In genomic region chr7:66635322-66636252, GRCh38 we compare ENCODE assay signal across 8 cellular contexts. TPM values are rescaled to one million over a fixed set of nuclear protein-coding genes. Genes with fewer than 3 reads are reported as not detected.
DNase-seq lines count a peak whose midpoint lies in the region; ATAC-seq, FAIRE-seq and TF ChIP-seq lines count a peak whose summit lies in the region.
"Not testable (repeated sequence)": the region's sequence is repeated elsewhere in the genome, so short reads cannot be mapped to it uniquely, and the experiment has no call there.

No MANE protein-coding gene starts in this region.

- H3K9ac ChIP-seq in skeletal muscle satellite cell (ENCODE audit: low read depth, low read length), result not testable (repeated sequence)

- H3K4me3 Mint-ChIP-seq in activated T-helper 1 cell treated with anti-CD3 and anti-CD28 coated beads, Interleukin-12 subunit alpha, Interleukin-12 subunit beta, Interleukin-2, Interleukin-4 antibody, amounts not matched to agents 30 ng/mL and 10 ng/mL and 1 ng/mL, durations not matched to agents 14 hours and 24 hours and 36 hours, result not testable (repeated sequence)

- peak overlapping the region; percentile 48 for H3K4me2 ChIP-seq in skeletal muscle satellite cell (ENCODE audit: low read length)

- not testable (repeated sequence) for H3K4me3 ChIP-seq in AG09309 (ENCODE audit: control insufficient read depth, low read depth, low read length); RWPE2 (ENCODE audit: severe bottlenecking); dorsolateral prefrontal cortex; skeletal muscle satellite cell (ENCODE audit: low read length)

- H3K27me3 Mint-ChIP-seq in activated T-helper 1 cell treated with anti-CD3 and anti-CD28 coated beads, Interleukin-12 subunit alpha, Interleukin-12 subunit beta, Interleukin-2, Interleukin-4 antibody, amounts not matched to agents 30 ng/mL and 10 ng/mL and 1 ng/mL, durations not matched to agents 14 hours and 24 hours and 36 hours (ENCODE audit: insufficient read depth), result not testable (repeated sequence)

- H3K27ac ChIP-seq in RWPE2 (ENCODE audit: poor library complexity, severe bottlenecking), result not testable (repeated sequence)
- peak overlapping the region in 54 of 59 donors; percentile 4 to 86 (median 74) for H3K27ac ChIP-seq in dorsolateral prefrontal cortex

- DNase-seq in AG09309 (ENCODE audit: low read depth) (peak; percentile 23), hepatic stellate cell (ENCODE audit: low spot score) (peak; percentile 46)
- DNase-seq in HTR-8/SVneo (ENCODE audit: insufficient read length, low spot score); RWPE2 (ENCODE audit: low spot score); activated T-helper 1 cell treated with anti-CD3 and anti-CD28 coated beads, Interleukin-12 subunit alpha, Interleukin-12 subunit beta, Interleukin-2, Interleukin-4 antibody, amounts not matched to agents 30 ng/mL and 10 ng/mL and 1 ng/mL, durations not matched to agents 14 hours and 24 hours and 36 hours (ENCODE audit: low spot score); dorsolateral prefrontal cortex: not testable (repeated sequence)

- H3K9me3 Mint-ChIP-seq in activated T-helper 1 cell treated with anti-CD3 and anti-CD28 coated beads, Interleukin-12 subunit alpha, Interleukin-12 subunit beta, Interleukin-2, Interleukin-4 antibody, amounts not matched to agents 30 ng/mL and 10 ng/mL and 1 ng/mL, durations not matched to agents 14 hours and 24 hours and 36 hours, result not testable (repeated sequence)

- ATAC-seq in GM19035 (IDR thresholded peaks at IDR 0.05; ENCODE audit: unreplicated experiment), result peak; percentile 51
- ATAC-seq in RWPE2 (ENCODE audit: low read depth), result peak; percentile 98

- not testable (repeated sequence) for H3K4me1 ChIP-seq in RWPE2 (ENCODE audit: insufficient read depth, poor library complexity, severe bottlenecking); skeletal muscle satellite cell (ENCODE audit: control insufficient read depth, insufficient read depth, low read length)

- peak; percentile 66 for FAIRE-seq in HTR-8/SVneo (lab: Jason Lieb, UNC)

- peaks cover 48% of the 10 kb centered on the region for H3K36me3 Mint-ChIP-seq in activated T-helper 1 cell treated with anti-CD3 and anti-CD28 coated beads, Interleukin-12 subunit alpha, Interleukin-12 subunit beta, Interleukin-2, Interleukin-4 antibody, amounts not matched to agents 30 ng/mL and 10 ng/mL and 1 ng/mL, durations not matched to agents 14 hours and 24 hours and 36 hours (ENCODE audit: low read depth)

- peaks cover 18% of the 10 kb centered on the region for H3K36me3 ChIP-seq in RWPE2 (ENCODE audit: low read depth)
- H3K36me3 ChIP-seq in skeletal muscle satellite cell (ENCODE audit: insufficient read depth, low read length), result peaks cover 40% of the 10 kb centered on the region

- TF ChIP-seq CTCF in AG09309 (IDR thresholded peaks at IDR 0.05; ENCODE audit: control insufficient read depth, insufficient read depth, low read depth, low read length, missing control alignments); RWPE2 (IDR thresholded peaks at IDR 0.05; ENCODE audit: poor library complexity, severe bottlenecking); dorsolateral prefrontal cortex (IDR thresholded peaks at IDR 0.05 in 54 of 56, conservative IDR thresholded peaks at IDR 0.05 in 2 of 56; ENCODE audit: low read depth in 1 of 56, partially characterized antibody in 56 of 56): not testable (repeated sequence)

- H3K27me3 ChIP-seq in RWPE2 (ENCODE audit: insufficient read depth, poor library complexity, severe bottlenecking); dorsolateral prefrontal cortex; skeletal muscle satellite cell (ENCODE audit: control insufficient read depth, insufficient read depth, low read length): not testable (repeated sequence)

- not testable (repeated sequence) for H3K9me3 ChIP-seq in RWPE2 (ENCODE audit: severe bottlenecking); skeletal muscle satellite cell (replicated peaks; ENCODE audit: low read length)

- peaks cover 27% of the 10 kb centered on the region for H3K4me1 Mint-ChIP-seq in activated T-helper 1 cell treated with anti-CD3 and anti-CD28 coated beads, Interleukin-12 subunit alpha, Interleukin-12 subunit beta, Interleukin-2, Interleukin-4 antibody, amounts not matched to agents 30 ng/mL and 10 ng/mL and 1 ng/mL, durations not matched to agents 14 hours and 24 hours and 36 hours (ENCODE audit: low read depth)

- intact Hi-C loops in activated T-helper 1 cell treated with anti-CD3 and anti-CD28 coated beads, Interleukin-12 subunit alpha, Interleukin-12 subunit beta, Interleukin-2, Interleukin-4 antibody, amounts not matched to agents 30 ng/mL and 10 ng/mL and 1 ng/mL, durations not matched to agents 14 hours and 24 hours and 36 hours (cut with micrococcal nuclease), result not testable (repeated sequence)
- intact Hi-C loops in dorsolateral prefrontal cortex (cut with DNase I), result loop anchor here in 1 of 2 donors (10.0 kb wide), 1 partner anchor 99 kb away; no protein-coding TSS in a partner anchor

- peak overlapping the region; percentile 44 for H3K27ac Mint-ChIP-seq in activated T-helper 1 cell treated with anti-CD3 and anti-CD28 coated beads, Interleukin-12 subunit alpha, Interleukin-12 subunit beta, Interleukin-2, Interleukin-4 antibody, amounts not matched to agents 30 ng/mL and 10 ng/mL and 1 ng/mL, durations not matched to agents 14 hours and 24 hours and 36 hours

RNA-seq across cellular contexts. Expression of gene KCTD7, which starts 6.9 kb away (rescaled TPM):
- 11.0 and 13.8 TPM in 2 replicates for total RNA-seq in activated T-helper 1 cell treated with anti-CD3 and anti-CD28 coated beads, Interleukin-12 subunit alpha, Interleukin-12 subunit beta, Interleukin-2, Interleukin-4 antibody, amounts not matched to agents 30 ng/mL and 10 ng/mL and 1 ng/mL, durations not matched to agents 14 hours and 24 hours and 36 hours
- 10 to 100 TPM; 24.3 to 52.8 (median 34.0) TPM for total RNA-seq in dorsolateral prefrontal cortex
- total RNA-seq in skeletal muscle satellite cell (2012; rRNA removed), result 5.1 and 7.6 TPM in 2 replicates
